16 cellular contexts compared by ENCODE assay signal in the genomic region with DNA sequence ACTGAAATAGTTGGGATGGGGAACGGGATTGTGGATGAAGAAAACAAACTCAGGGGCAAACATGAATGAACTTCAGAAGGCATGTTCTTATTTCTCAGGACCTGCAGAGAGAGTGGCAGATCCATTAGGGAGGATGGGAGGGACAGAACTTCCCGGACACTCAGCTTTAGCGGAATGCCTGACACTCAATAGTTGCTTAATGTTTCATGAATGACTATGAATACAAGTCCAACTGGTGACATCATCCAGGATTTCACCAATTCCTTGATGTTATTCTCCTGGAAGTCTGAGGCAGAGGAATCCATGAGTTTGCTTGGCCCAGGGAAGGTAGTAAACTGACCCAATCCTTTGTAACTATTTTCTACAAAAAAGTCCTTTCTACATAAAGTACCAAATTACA. TPM values are rescaled to one million over a fixed set of nuclear protein-coding genes. Genes with fewer than 3 reads are reported as not detected.
DNase-seq lines count a peak whose midpoint lies in the region; ATAC-seq and TF ChIP-seq lines count a peak whose summit lies in the region.
"Had no signal": no experiment of that assay in that cellular context is flagged by ENCODE, and none has a peak within 500 bp of the region (broad histone marks: within the 10 kb centered on the region; RNA-seq: fewer than 3 reads in every experiment).

No MANE protein-coding gene starts in this region.

- H3K36me3 ChIP-seq in PC-3 (ENCODE audit: low read depth, low read length): no peaks in the 10 kb centered on the region
- H3K36me3 ChIP-seq in sigmoid colon: no peaks in the 10 kb centered on the region

- no peaks in the 10 kb centered on the region for H3F3A ChIP-seq in PC-3 (ENCODE audit: low read length, unreplicated experiment)

- no peak overlapping the region for H3K4me2 ChIP-seq in PC-3 (ENCODE audit: low read length)

- no peaks in the 10 kb centered on the region for H3K9me3 ChIP-seq in PC-3 (ENCODE audit: low read length)
- H3K9me3 ChIP-seq in sigmoid colon: no peaks in the 10 kb centered on the region

- WGBS in sigmoid colon, 2 donors: 84 to 89% methylated on average over 3 of the region's 3 CpGs

- BruUV-seq in PC-3 (replicated peaks; lab: Mats Ljungman, UMichigan): no TSS peak

- H2AFZ ChIP-seq in PC-3 (ENCODE audit: low read length): no peak overlapping the region

- CTCF ChIA-PET in PC-3 (lab: Charles Lee): no interaction called here

- TF ChIP-seq EP300 in sigmoid colon (IDR thresholded peaks at IDR 0.05): no peak

- no peak for ATAC-seq in PC-3
- no peak for ATAC-seq in GM21526 (IDR thresholded peaks at IDR 0.05; ENCODE audit: low FRiP score, unreplicated experiment)
- no peak for ATAC-seq in HG03354 (IDR thresholded peaks at IDR 0.05; ENCODE audit: poor library complexity, severe bottlenecking, unreplicated experiment)
- ATAC-seq: right cardiac atrium had no signal

- H3K27me3 ChIP-seq in PC-3 (ENCODE audit: low read length) (no peaks in the 10 kb centered on the region), sigmoid colon (no peaks in the 10 kb centered on the region)

- POLR2A ChIA-PET in PC-3 (lab: Charles Lee; ENCODE audit: unreplicated experiment): no interaction called here

- peak; percentile 93 for DNase-seq in EL
- peak; percentile 60 for DNase-seq in PC-3
- peak; percentile 79 for DNase-seq in dedifferentiated amniotic fluid mesenchymal stem cell (ENCODE audit: extremely low spot score)
- peak; percentile 71 for DNase-seq in non-pigmented ciliary epithelial cell (ENCODE audit: low read depth)
- no peak for DNase-seq in sigmoid colon
- DNase-seq in T-helper 9 cell: no peak
- DNase-seq: activated naive CD4-positive, alpha-beta T cell treated with anti-CD3 and anti-CD28 coated beads, Interleukin-2, amount 10 ng/mL, durations not matched to agents 7 days and 5 days; CD4-positive, alpha-beta T cell; kidney; naive B cell; NCI-H510A treated with DMSO at 0.1 percent for 48 hours; right cardiac atrium had no signal

- no peak overlapping the region for H3K9ac ChIP-seq in PC-3 (ENCODE audit: low read length)

- H3K79me2 ChIP-seq in PC-3 (ENCODE audit: low read length): no peaks in the 10 kb centered on the region

- TF ChIP-seq CTCF in PC-3 (conservative IDR thresholded peaks at IDR 0.05; ENCODE audit: low read depth, low read length) (no peak), sigmoid colon (IDR thresholded peaks at IDR 0.05) (no peak)

- H3K4me3 ChIP-seq in PC-3 (ENCODE audit: low read length): no peak overlapping the region
- H3K4me3 ChIP-seq in sigmoid colon: no peak overlapping the region
- H3K4me3 ChIP-seq: coronary artery had no signal

- no peak for TF ChIP-seq POLR2A in sigmoid colon (IDR thresholded peaks at IDR 0.05)

- no peak overlapping the region for H3K27ac ChIP-seq in PC-3 (ENCODE audit: low read length)
- H3K27ac ChIP-seq in sigmoid colon: no peak overlapping the region
- H3K27ac ChIP-seq: coronary artery had no signal

- no peaks in the 10 kb centered on the region for H4K20me1 ChIP-seq in PC-3 (ENCODE audit: low read length)

- H3K9me2 ChIP-seq in PC-3 (replicated peaks; ENCODE audit: low read length): no peaks in the 10 kb centered on the region

- H3K4me1 ChIP-seq in PC-3 (ENCODE audit: insufficient read depth, low read length) (no peaks in the 10 kb centered on the region), sigmoid colon (no peaks in the 10 kb centered on the region)

- intact Hi-C loops in PC-3 (cut with micrococcal nuclease) (no loop called here), sigmoid colon (cut with DNase I) (no loop called here)

RNA-seq across cellular contexts. Expression of gene LRRC10, which starts 37.8 kb away (rescaled TPM):
- total RNA-seq in PC-3 (2014; rRNA removed) (not detected in 2 replicates), sigmoid colon (not detected)
- under 1 TPM in 2 of 3 donors, not detected in 1; under 0.01 to 0.01 TPM for polyA plus RNA-seq in sigmoid colon
- total RNA-seq: CD4-positive, alpha-beta T cell; frontal cortex; kidney had no signal

RNA-seq across cellular contexts. Expression of gene BEST3, which starts 50.6 kb away (rescaled TPM):
- 0.55 TPM in 1 of 2 replicates, not detected in the other for total RNA-seq in PC-3 (2014; rRNA removed)
- total RNA-seq in sigmoid colon: not detected
- not detected for polyA plus RNA-seq in sigmoid colon
- total RNA-seq: CD4-positive, alpha-beta T cell had no signal
- polyA plus RNA-seq: right cardiac atrium had no signal

Comparison
In these comparisons a context has a peak if more than half of its experiments do, and no peak if none do; other contexts are left out.
1. DNase-seq: peak in EL (single experiment), PC-3 (single experiment), dedifferentiated amniotic fluid mesenchymal stem cell (single experiment) and non-pigmented ciliary epithelial cell (single experiment); none in sigmoid colon (single experiment) and T-helper 9 cell (single experiment).